ENCODE assay signal across 22 cellular contexts in the genomic region with DNA sequence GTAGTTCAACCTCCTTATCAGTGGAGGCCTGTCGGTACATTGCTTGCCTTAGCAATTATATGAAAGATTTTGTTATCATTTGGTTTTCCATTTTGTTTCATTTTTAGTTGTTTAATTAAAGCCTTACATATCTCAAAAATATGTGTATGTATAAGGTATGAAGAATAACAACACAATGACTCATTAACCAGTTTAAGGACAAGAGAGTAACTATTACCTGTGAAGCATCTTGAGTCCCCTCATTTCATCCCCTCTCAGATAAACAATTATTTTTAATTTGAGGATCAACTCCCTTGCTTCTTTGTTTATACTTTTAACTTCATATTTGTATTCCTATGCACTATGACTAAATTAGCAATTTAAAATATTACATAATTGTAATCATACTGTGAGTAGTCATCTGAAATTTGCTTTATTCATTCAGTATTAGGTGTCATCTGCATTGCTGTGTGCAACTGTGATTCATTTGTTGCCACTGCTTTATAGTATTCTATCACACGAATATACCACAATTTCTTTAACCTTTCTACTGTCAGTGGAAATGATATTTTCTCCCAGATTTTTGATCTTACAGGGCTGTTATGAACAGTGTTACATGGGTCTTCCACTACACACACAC.
DNase-seq lines count a peak whose midpoint lies in the region; ATAC-seq, FAIRE-seq and TF ChIP-seq lines count a peak whose summit lies in the region.
"Had no signal": no experiment of that assay in that cellular context is flagged by ENCODE, and none has a peak within 500 bp of the region (broad histone marks: within the 10 kb centered on the region; RNA-seq: fewer than 3 reads in every experiment).

No MANE protein-coding gene starts in this region.

- H3K9me3 Mint-ChIP-seq in HFFc6 (no peaks in the 10 kb centered on the region), astrocyte (ENCODE audit: unreplicated experiment) (peaks cover 8% of the 10 kb centered on the region), nephron progenitor cell (peaks cover 7% of the 10 kb centered on the region), GM23338 (no peaks in the 10 kb centered on the region)
- H3K9me3 Mint-ChIP-seq: CD4-positive, alpha-beta T cell; H9 had no signal

- H3K27me3 Mint-ChIP-seq in HFFc6 (ENCODE audit: insufficient read depth) (no peaks in the 10 kb centered on the region; the same call in none of the 2 replicates), astrocyte (ENCODE audit: low read depth, unreplicated experiment) (no peaks in the 10 kb centered on the region), nephron progenitor cell (ENCODE audit: low read depth, poor library complexity) (no peaks in the 10 kb centered on the region), GM23338 (ENCODE audit: insufficient read depth, low read depth, poor library complexity) (peaks cover 2% of the 10 kb centered on the region)
- H3K27me3 Mint-ChIP-seq: CD4-positive, alpha-beta T cell had no signal

- H3K79me2 ChIP-seq in astrocyte (ENCODE audit: insufficient read depth, low read length): no peaks in the 10 kb centered on the region
- H3K79me2 ChIP-seq in GM23338 (replicated peaks; ENCODE audit: insufficient read depth): no peaks in the 10 kb centered on the region

- no peaks in the 10 kb centered on the region for H3K36me3 Mint-ChIP-seq in HFFc6 (ENCODE audit: low read depth)
- H3K36me3 Mint-ChIP-seq in astrocyte (ENCODE audit: low read depth, unreplicated experiment): peaks cover 3% of the 10 kb centered on the region
- peaks cover 5% of the 10 kb centered on the region for H3K36me3 Mint-ChIP-seq in nephron progenitor cell (ENCODE audit: low read depth)
- H3K36me3 Mint-ChIP-seq in GM23338 (ENCODE audit: low read depth): no peaks in the 10 kb centered on the region
- H3K36me3 Mint-ChIP-seq: CD14-positive monocyte; CD8-positive, alpha-beta memory T cell had no signal

- no peaks in the 10 kb centered on the region for H3F3A ChIP-seq in GM23338 (replicated peaks; ENCODE audit: low read depth)

- H3K9me3 ChIP-seq in astrocyte (ENCODE audit: insufficient read depth, low read depth, low read length): no peaks in the 10 kb centered on the region

- TF ChIP-seq CTCF in HFFc6 (IDR thresholded peaks at IDR 0.05) (no peak), astrocyte (IDR thresholded peaks at IDR 0.05; ENCODE audit: insufficient read depth, low read depth, low read length) (no peak), nephron progenitor cell (IDR thresholded peaks at IDR 0.05) (no peak), GM23338 (conservative IDR thresholded peaks at IDR 0.05; ENCODE audit: low read depth in 2 of 2) (no peak)

- ATAC-seq in GM23338: no peak
- ATAC-seq in HG02852 (IDR thresholded peaks at IDR 0.05; ENCODE audit: unreplicated experiment): no peak
- ATAC-seq: HCT116 had no signal

- H2AFZ ChIP-seq in astrocyte (ENCODE audit: low read depth, low read length) (no peak overlapping the region), GM23338 (no peak overlapping the region)

- no peaks in the 10 kb centered on the region for H3K9me2 ChIP-seq in GM23338 (ENCODE audit: insufficient read depth)

- DNase-seq in HFFc6: no peak
- no peak for DNase-seq in astrocyte (ENCODE audit: low read depth)
- DNase-seq in epithelial cell of prostate (ENCODE audit: low read depth, low spot score): no peak
- no peak for DNase-seq in nephron progenitor cell
- no peak for DNase-seq in GM23338 (ENCODE audit: low spot score)
- no peak for DNase-seq in HPDE6-E6E7 (ENCODE audit: extremely low spot score)
- no peak for DNase-seq in caudate nucleus (lab: John Stamatoyannopoulos, UW)
- DNase-seq: Calu3; CD4-positive, alpha-beta T cell; CD8-positive, alpha-beta memory T cell; DMS153; DND-41; GM23248; H9 had no signal

- no peak overlapping the region for H3K9ac ChIP-seq in astrocyte (ENCODE audit: low read length)
- H3K9ac ChIP-seq: BLaER1 treated with 17β-estradiol and CSF1 and Interleukin-3, amounts not matched to agents 10 nM and 100 nM; GM23248 had no signal

- H3K4me3 ChIP-seq in astrocyte (ENCODE audit: insufficient read depth, low read depth, low read length) (no peak overlapping the region), GM23338 (no peak overlapping the region)
- H3K4me3 ChIP-seq: BLaER1 treated with 17β-estradiol and CSF1 and Interleukin-3, amounts not matched to agents 10 nM and 100 nM; GM23248 had no signal

- no peaks in the 10 kb centered on the region for H4K20me1 ChIP-seq in astrocyte (ENCODE audit: insufficient read depth, low read length)
- no peaks in the 10 kb centered on the region for H4K20me1 ChIP-seq in GM23338 (replicated peaks; ENCODE audit: insufficient read depth)
- H4K20me1 ChIP-seq: BLaER1 treated with 17β-estradiol and CSF1 and Interleukin-3, amounts not matched to agents 10 nM and 100 nM had no signal

- H3K27me3 ChIP-seq in astrocyte (ENCODE audit: insufficient read depth, low read length) (no peaks in the 10 kb centered on the region), GM23338 (ENCODE audit: insufficient read depth) (no peaks in the 10 kb centered on the region)
- H3K27me3 ChIP-seq: BLaER1 treated with 17β-estradiol and CSF1 and Interleukin-3, amounts not matched to agents 10 nM and 100 nM had no signal

- H3K36me3 ChIP-seq in astrocyte (ENCODE audit: insufficient read depth, low read length) (no peaks in the 10 kb centered on the region), GM23338 (ENCODE audit: insufficient read depth) (no peaks in the 10 kb centered on the region)
- H3K36me3 ChIP-seq: BLaER1 treated with 17β-estradiol and CSF1 and Interleukin-3, amounts not matched to agents 10 nM and 100 nM had no signal

- peaks cover 51% of the 10 kb centered on the region for H3K4me1 Mint-ChIP-seq in HFFc6 (ENCODE audit: low read depth)
- peaks cover 38% of the 10 kb centered on the region for H3K4me1 Mint-ChIP-seq in astrocyte (ENCODE audit: low read depth, unreplicated experiment)
- H3K4me1 Mint-ChIP-seq in nephron progenitor cell: peaks cover 35% of the 10 kb centered on the region
- peaks cover 9% of the 10 kb centered on the region for H3K4me1 Mint-ChIP-seq in GM23338
- H3K4me1 Mint-ChIP-seq: B cell, CD14-positive monocyte had no signal

- H3K27ac Mint-ChIP-seq in HFFc6 (peak overlapping the region; percentile 71), astrocyte (ENCODE audit: unreplicated experiment) (peak overlapping the region; percentile 90), nephron progenitor cell (peak overlapping the region; percentile 82), GM23338 (no peak overlapping the region)
- H3K27ac Mint-ChIP-seq: B cell; CD14-positive monocyte; CD4-positive, alpha-beta T cell; CD8-positive, alpha-beta memory T cell; H9 had no signal

- H3K4me1 ChIP-seq in astrocyte (ENCODE audit: insufficient read depth, low read length) (peaks cover 7% of the 10 kb centered on the region), GM23338 (ENCODE audit: insufficient read depth) (peaks cover 8% of the 10 kb centered on the region; the same call in 1 of the 2 replicates)

- H3K27ac ChIP-seq in astrocyte (ENCODE audit: low read depth, low read length) (no peak overlapping the region), epithelial cell of prostate (peak overlapping the region; percentile 36), GM23338 (ENCODE audit: low read depth) (no peak overlapping the region), caudate nucleus (ENCODE audit: low read depth, low read length) (no peak overlapping the region)
- H3K27ac ChIP-seq: BLaER1 treated with 17β-estradiol and CSF1 and Interleukin-3, amounts not matched to agents 10 nM and 100 nM; GM23248 had no signal

- H3K4me3 Mint-ChIP-seq in HFFc6 (no peak overlapping the region), astrocyte (ENCODE audit: unreplicated experiment) (no peak overlapping the region), nephron progenitor cell (no peak overlapping the region), GM23338 (no peak overlapping the region)
- H3K4me3 Mint-ChIP-seq: B cell; CD14-positive monocyte; CD4-positive, alpha-beta T cell; CD8-positive, alpha-beta memory T cell; H9 had no signal

- H3K4me2 ChIP-seq in astrocyte (ENCODE audit: low read length) (no peak overlapping the region), GM23338 (no peak overlapping the region)
- H3K4me2 ChIP-seq: BLaER1 treated with 17β-estradiol and CSF1 and Interleukin-3, amounts not matched to agents 10 nM and 100 nM had no signal

- FAIRE-seq in astrocyte (lab: Jason Lieb, UNC): no peak
- FAIRE-seq: A204.1, G401.6, GM12892 had no signal

TF ChIP-seq in GM23338, 12 proteins besides CTCF, POLR2A, EP300 and RAD21:
- no peak for TF ChIP-seq NANOG (IDR thresholded peaks at IDR 0.05; ENCODE audit: borderline replicate concordance)
